Comparison of ENCODE assay signal across 1 cellular context in genomic region chr10:123158682-123159081, GRCh38.
TF ChIP-seq lines count a peak whose summit lies in the region.

No MANE protein-coding gene starts in this region.

TF ChIP-seq in HepG2, 621 proteins besides CTCF, POLR2A, EP300 and RAD21:
- TF ChIP-seq ZNF746 (CRISPR knock-in tag; IDR thresholded peaks at IDR 0.05) (no peak), ZNF839 (CRISPR knock-in tag; IDR thresholded peaks at IDR 0.05; ENCODE audit: borderline replicate concordance) (no peak), DZIP1 (CRISPR knock-in tag; IDR thresholded peaks at IDR 0.05) (no peak), IKZF5 (CRISPR knock-in tag; IDR thresholded peaks at IDR 0.05) (no peak), HMG20A (CRISPR knock-in tag; IDR thresholded peaks at IDR 0.05; ENCODE audit: borderline replicate concordance) (no peak), ZNF264 (CRISPR knock-in tag; IDR thresholded peaks at IDR 0.05) (no peak), GTF2F1 (IDR thresholded peaks at IDR 0.05; ENCODE audit: low read length) (no peak), SMC3 (IDR thresholded peaks at IDR 0.05; ENCODE audit: low read length) (no peak)
- TF ChIP-seq, protein P1, sequence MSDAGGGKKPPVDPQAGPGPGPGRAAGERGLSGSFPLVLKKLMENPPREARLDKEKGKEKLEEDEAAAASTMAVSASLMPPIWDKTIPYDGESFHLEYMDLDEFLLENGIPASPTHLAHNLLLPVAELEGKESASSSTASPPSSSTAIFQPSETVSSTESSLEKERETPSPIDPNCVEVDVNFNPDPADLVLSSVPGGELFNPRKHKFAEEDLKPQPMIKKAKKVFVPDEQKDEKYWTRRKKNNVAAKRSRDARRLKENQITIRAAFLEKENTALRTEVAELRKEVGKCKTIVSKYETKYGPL (CRISPR knock-in tag; IDR thresholded peaks at IDR 0.05): no peak
